Comparison of ENCODE assay signal across 9 cellular contexts in genomic region chr11:64553554-64554201, GRCh38. TPM values are rescaled to one million over a fixed set of nuclear protein-coding genes. Genes with fewer than 3 reads are reported as not detected.
DNase-seq lines count a peak whose midpoint lies in the region; ATAC-seq and TF ChIP-seq lines count a peak whose summit lies in the region.
"Had no signal": no experiment of that assay in that cellular context is flagged by ENCODE, and none has a peak within 500 bp of the region (broad histone marks: within the 10 kb centered on the region; RNA-seq: fewer than 3 reads in every experiment).

No MANE protein-coding gene starts in this region.

- H3K36me3 ChIP-seq in KMS-11 (ENCODE audit: insufficient read depth) (no peaks in the 10 kb centered on the region), kidney epithelial cell (ENCODE audit: control insufficient read depth, insufficient read depth, low read length) (no peaks in the 10 kb centered on the region)

- H3K27me3 ChIP-seq in KMS-11 (ENCODE audit: insufficient read depth, low read depth) (peaks cover 66% of the 10 kb centered on the region), kidney epithelial cell (ENCODE audit: control insufficient read depth, insufficient read depth, low read length) (no peaks in the 10 kb centered on the region)

- H4K20me1 ChIP-seq in KMS-11 (ENCODE audit: insufficient read depth) = no peaks in the 10 kb centered on the region

- H3K79me2 ChIP-seq in KMS-11 (ENCODE audit: insufficient read depth, low read depth) = no peaks in the 10 kb centered on the region

- no peak overlapping the region for H3K4me2 ChIP-seq in KMS-11

- H3K9ac ChIP-seq in KMS-11 = no peak overlapping the region

- H3K4me1 ChIP-seq in KMS-11 (ENCODE audit: low read depth, poor library complexity, severe bottlenecking) = no peaks in the 10 kb centered on the region

- TF ChIP-seq CTCF in KMS-11 (conservative IDR thresholded peaks at IDR 0.05; ENCODE audit: low read depth, low read length) = peak; percentile 90
- peak; percentile 100 for TF ChIP-seq CTCF in VCaP (conservative IDR thresholded peaks at IDR 0.05)
- peak; percentile 92 for TF ChIP-seq CTCF in kidney epithelial cell (IDR thresholded peaks at IDR 0.05; ENCODE audit: insufficient read depth, low read length, poor library complexity, severe bottlenecking)

- H3K27ac ChIP-seq in KMS-11 (no peak overlapping the region), VCaP (peak overlapping the region; percentile 28; the same call in 1 of the 2 replicates), caudate nucleus (ENCODE audit: low read depth, low read length) (peak overlapping the region; percentile 14)

- DNase-seq in DMS 273 (lab: John Stamatoyannopoulos, UW; ENCODE audit: unreplicated experiment) = peak; percentile 71
- DNase-seq in caudate nucleus (lab: John Stamatoyannopoulos, UW) = peak in 42 of 61 donors; percentile 4 to 92 (median 32)
- no peak for DNase-seq in kidney epithelial cell (ENCODE audit: low read depth)
- peak; percentile 67 to 70 for DNase-seq in stimulated activated CD4-positive, alpha-beta T cell treated with anti-CD3 and anti-CD28 coated beads, Interleukin-2, amount 100 ng/mL, for 24 hours
- no peak for DNase-seq in MV-4-11 (lab: John Stamatoyannopoulos, UW)

- ATAC-seq in GM21390 (IDR thresholded peaks at IDR 0.05; ENCODE audit: unreplicated experiment) = no peak

- no peak overlapping the region for H2AFZ ChIP-seq in KMS-11 (ENCODE audit: low read depth)

- H3K4me3 ChIP-seq in KMS-11 (IDR thresholded peaks at IDR 0.05; ENCODE audit: insufficient read depth, low read depth, low read length) (no peak overlapping the region), kidney epithelial cell (ENCODE audit: low read depth, low read length) (no peak overlapping the region)

RNA-seq across cellular contexts. Expression of gene SLC22A11, which starts 2.1 kb away (rescaled TPM):
- not detected in 2 replicates for total RNA-seq in kidney epithelial cell
- total RNA-seq: T-helper 2 cell treated with Interferon-gamma antibody and Interleukin-4, amounts not matched to agents 100 ng/mL and 5 ng/mL, for 36 hours had no signal

RNA-seq across cellular contexts. Expression of gene SLC22A12, which starts 37.3 kb away (rescaled TPM):
- total RNA-seq in kidney epithelial cell = not detected in 2 replicates
- total RNA-seq: T-helper 2 cell treated with Interferon-gamma antibody and Interleukin-4, amounts not matched to agents 100 ng/mL and 5 ng/mL, for 36 hours had no signal

Comparison
In these comparisons a context has a peak if more than half of its experiments do, and no peak if none do; other contexts are left out.
1. DNase-seq: peak in DMS 273 (single experiment), caudate nucleus (42 of 61) and stimulated activated CD4-positive, alpha-beta T cell treated with anti-CD3 and anti-CD28 coated beads, Interleukin-2, amount 100 ng/mL, for 24 hours (2 of 2); none in kidney epithelial cell (single experiment) and MV-4-11 (single experiment).
2. Peak in every context shown above with its lines, with median percentiles within 50 percentile points of each other: CTCF ChIP-seq.